ENCODE assay signal across 10 cellular contexts in genomic region chr9:96232539-96233241, GRCh38.
DNase-seq lines count a peak whose midpoint lies in the region; ATAC-seq, FAIRE-seq and TF ChIP-seq lines count a peak whose summit lies in the region.
"Had no signal": no experiment of that assay in that cellular context is flagged by ENCODE, and none has a peak within 500 bp of the region (broad histone marks: within the 10 kb centered on the region; RNA-seq: fewer than 3 reads in every experiment).

No MANE protein-coding gene starts in this region.

- POLR2A ChIA-PET in HCT116 (lab: Charles Lee) (no interaction called here), PC-3 (lab: Charles Lee; ENCODE audit: unreplicated experiment) (interaction anchor here (0.5 kb wide), 1 partner anchor 85 kb away, joined by 5 read pairs; no protein-coding TSS in a partner anchor)

- TF ChIP-seq POLR2A in HCT116 (IDR thresholded peaks at IDR 0.05; ENCODE audit: borderline replicate concordance, extremely low read depth, insufficient read depth, insufficient read length), result no peak
- TF ChIP-seq POLR2A in breast epithelium (IDR thresholded peaks at IDR 0.05), result no peak

- H3K27me3 ChIP-seq in HCT116 (ENCODE audit: insufficient read depth, low read length) (0 out of 2 replicates have a peak, but pooled peaks cover 4% of the 10 kb centered on the region), PC-3 (ENCODE audit: low read length) (no peaks in the 10 kb centered on the region), breast epithelium (peaks cover 0 to 35% of the 10 kb centered on the region in 2 donors)
- H3K27me3 ChIP-seq: SJSA1 had no signal

- BruUV-seq in HCT116 (replicated peaks; lab: Mats Ljungman, UMichigan) (no TSS peak), PC-3 (replicated peaks; lab: Mats Ljungman, UMichigan) (no TSS peak)

- CTCF ChIA-PET in HCT116 (lab: Charles Lee), result interaction anchor here (0.9 to 2.2 kb wide), 8 partner anchors 11 to 722 kb away, joined by 3 to 15 read pairs (median 3); no protein-coding TSS in a partner anchor
- CTCF ChIA-PET in PC-3 (lab: Charles Lee), result interaction anchor here (0.6 to 1.1 kb wide), 3 partner anchors 85 to 1065 kb away, joined by 3 to 8 read pairs (median 4); no protein-coding TSS in a partner anchor

- H3K4me1 ChIP-seq in HCT116 (ENCODE audit: control insufficient read depth in 1 of 2, insufficient read depth in 2 of 2, low read length in 2 of 2) (no peaks in the 10 kb centered on the region), PC-3 (ENCODE audit: insufficient read depth, low read length) (no peaks in the 10 kb centered on the region), breast epithelium (no peaks in the 10 kb centered on the region), kidney (ENCODE audit: control insufficient read depth in 1 of 2, insufficient read depth in 1 of 2, low read depth in 1 of 2, low read length in 2 of 2) (no peaks in the 10 kb centered on the region)
- H3K4me1 ChIP-seq: SJSA1 had no signal

- H3K4me2 ChIP-seq in HCT116 (ENCODE audit: low read length) (no peak overlapping the region), PC-3 (ENCODE audit: low read length) (no peak overlapping the region)

- H3K9me3 ChIP-seq in HCT116 (ENCODE audit: control insufficient read depth in 1 of 2, insufficient read depth in 1 of 2, low read depth in 1 of 2, low read length in 2 of 2), result no peaks in the 10 kb centered on the region
- no peaks in the 10 kb centered on the region for H3K9me3 ChIP-seq in PC-3 (ENCODE audit: low read length)
- H3K9me3 ChIP-seq in breast epithelium, result no peaks in the 10 kb centered on the region
- no peaks in the 10 kb centered on the region for H3K9me3 ChIP-seq in kidney (ENCODE audit: control insufficient read depth in 1 of 2, low read length in 2 of 2)
- H3K9me3 ChIP-seq: SJSA1 had no signal

- DNase-seq in COLO668 (lab: John Stamatoyannopoulos, UW; ENCODE audit: unreplicated experiment) (peak; percentile 17), HCT116 (ENCODE audit: low read depth, low spot score) (no peak), PC-3 (peak; percentile 61), breast epithelium (ENCODE audit: low spot score in 2 of 2) (no peak), kidney (peak; percentile 80), activated gamma-delta T cell (lab: John Stamatoyannopoulos, UW) (no peak)
- DNase-seq in stimulated activated CD4-positive, alpha-beta T cell treated with anti-CD3 and anti-CD28 coated beads, Interleukin-1b, Interleukin-23, amount 100 ng/mL, for 48 hours, result peak; percentile 41

- FAIRE-seq in kidney (lab: Jason Lieb, UNC), result no peak

- intact Hi-C loops in HCT116 (cut with micrococcal nuclease), result loop anchor here (1.0 kb wide), 2 partner anchors 85 to 434 kb away; no protein-coding TSS in a partner anchor
- intact Hi-C loops in PC-3 (cut with micrococcal nuclease), result loop anchor here (1.0 to 10.0 kb wide), 2 partner anchors 85 to 432 kb away; no protein-coding TSS in a partner anchor
- intact Hi-C loops in breast epithelium (cut with DNase I; ENCODE audit: low total_unique reads), result no loop called here
- intact Hi-C loops in kidney (cut with DNase I), result no loop called here

- ATAC-seq in HCT116, result peak; percentile 97
- peak; percentile 90 for ATAC-seq in PC-3
- no peak for ATAC-seq in GM18867 (IDR thresholded peaks at IDR 0.05; ENCODE audit: unreplicated experiment)

- H4K20me1 ChIP-seq in HCT116 (ENCODE audit: insufficient read depth), result no peaks in the 10 kb centered on the region
- no peaks in the 10 kb centered on the region for H4K20me1 ChIP-seq in PC-3 (ENCODE audit: low read length)

- H3K79me2 ChIP-seq in HCT116 (ENCODE audit: insufficient read depth, low read length), result no peaks in the 10 kb centered on the region
- no peaks in the 10 kb centered on the region for H3K79me2 ChIP-seq in PC-3 (ENCODE audit: low read length)

- H3K27ac ChIP-seq in HCT116 (ENCODE audit: low read depth, low read length) (no peak overlapping the region), PC-3 (ENCODE audit: low read length) (no peak overlapping the region), breast epithelium (peak overlapping the region; percentile 0 to 57), kidney (ENCODE audit: low read depth in 2 of 2, low read length in 2 of 2) (peak overlapping the region in 1 of 2 donors; percentile 6)
- H3K27ac ChIP-seq: SJSA1, skin epidermis had no signal

- peak; percentile 79 to 95 (median 93) for TF ChIP-seq CTCF in HCT116 (IDR thresholded peaks at IDR 0.05 in 2 of 3, conservative IDR thresholded peaks at IDR 0.05 in 1 of 3; ENCODE audit: borderline replicate concordance in 1 of 3, insufficient read depth in 1 of 3, low read depth in 2 of 3, low read length in 2 of 3)
- peak; percentile 85 for TF ChIP-seq CTCF in PC-3 (conservative IDR thresholded peaks at IDR 0.05; ENCODE audit: low read depth, low read length)
- TF ChIP-seq CTCF in breast epithelium (IDR thresholded peaks at IDR 0.05), result peak; percentile 7 to 56 (median 44)
- TF ChIP-seq CTCF in kidney (IDR thresholded peaks at IDR 0.05; ENCODE audit: borderline replicate concordance, extremely low read depth, insufficient read depth), result peak; percentile 82

- RAD21 ChIA-PET in HCT116 (lab: Charles Lee; ENCODE audit: low non-redundant PET in 1 of 2, low total read pairs in 2 of 2, uncharacterized antibody in 2 of 2, unreplicated experiment in 2 of 2), result interaction anchor here in 1 of 2 experiments (1.3 kb wide), 1 partner anchor 434 kb away, joined by 4 read pairs; no protein-coding TSS in a partner anchor

- H3K9me2 ChIP-seq in HCT116 (ENCODE audit: insufficient read depth), result no peaks in the 10 kb centered on the region
- no peaks in the 10 kb centered on the region for H3K9me2 ChIP-seq in PC-3 (replicated peaks; ENCODE audit: low read length)

- H3K36me3 ChIP-seq in HCT116 (ENCODE audit: control insufficient read depth in 1 of 2, insufficient read depth in 2 of 2, low read length in 2 of 2), result no peaks in the 10 kb centered on the region
- H3K36me3 ChIP-seq in PC-3 (ENCODE audit: low read depth, low read length), result no peaks in the 10 kb centered on the region
- no peaks in the 10 kb centered on the region for H3K36me3 ChIP-seq in breast epithelium
- no peaks in the 10 kb centered on the region for H3K36me3 ChIP-seq in kidney (ENCODE audit: control insufficient read depth in 1 of 2, insufficient read depth in 2 of 2, low read length in 2 of 2)
- H3K36me3 ChIP-seq: SJSA1 had no signal

- TF ChIP-seq RAD21 in HCT116 (IDR thresholded peaks at IDR 0.05; ENCODE audit: low read depth), result peak; percentile 85

- H3F3A ChIP-seq in PC-3 (ENCODE audit: low read length, unreplicated experiment), result no peaks in the 10 kb centered on the region

- no peak overlapping the region for H3K9ac ChIP-seq in HCT116 (ENCODE audit: low read length)
- H3K9ac ChIP-seq in PC-3 (ENCODE audit: low read length), result no peak overlapping the region
- H3K9ac ChIP-seq in kidney (ENCODE audit: low read length in 2 of 2), result no peak overlapping the region

- no peak overlapping the region for H3K4me3 ChIP-seq in HCT116 (replicated peaks in 1 of 2; ENCODE audit: low read depth in 1 of 2, low read length in 2 of 2)
- no peak overlapping the region for H3K4me3 ChIP-seq in PC-3 (ENCODE audit: low read length)
- H3K4me3 ChIP-seq in breast epithelium, result peak overlapping the region in 2 of 3 donors; percentile 7 to 32
- no peak overlapping the region for H3K4me3 ChIP-seq in kidney (ENCODE audit: low read length in 2 of 2)
- H3K4me3 ChIP-seq: SJSA1, skin epidermis had no signal

- H2AFZ ChIP-seq in HCT116 (ENCODE audit: low read depth, low read length, poor library complexity, severe bottlenecking) (peak overlapping the region; percentile 15), PC-3 (ENCODE audit: low read length) (no peak overlapping the region)

TF ChIP-seq in HCT116, 20 proteins besides CTCF, POLR2A, EP300 and RAD21:
- TF ChIP-seq SRF (IDR thresholded peaks at IDR 0.05; ENCODE audit: low read depth) (no peak), CBX3 (IDR thresholded peaks at IDR 0.05; ENCODE audit: low read depth) (no peak), ZFX (IDR thresholded peaks at IDR 0.05) (no peak), ZBTB33 (IDR thresholded peaks at IDR 0.05; ENCODE audit: extremely low read depth, insufficient replicate concordance, low read length) (no peak), EZH2 (IDR thresholded peaks at IDR 0.05) (no peak), TCF7L2 (IDR thresholded peaks at IDR 0.05; ENCODE audit: borderline replicate concordance, extremely low read depth, insufficient read depth, insufficient read length) (no peak), EGR1 (IDR thresholded peaks at IDR 0.05; ENCODE audit: low read depth) (no peak), JUND (IDR thresholded peaks at IDR 0.05) (no peak), SIN3A (IDR thresholded peaks at IDR 0.05; ENCODE audit: low read depth) (no peak), ELF1 (IDR thresholded peaks at IDR 0.05; ENCODE audit: borderline replicate concordance, low read depth) (no peak), CEBPB (IDR thresholded peaks at IDR 0.05; ENCODE audit: low read depth) (no peak), FOSL1 (IDR thresholded peaks at IDR 0.05; ENCODE audit: low read depth) (no peak)

Comparison
In these comparisons a context has a peak if more than half of its experiments do, and no peak if none do; other contexts are left out.
1. DNase-seq: peak in COLO668 (single experiment), PC-3 (single experiment), kidney (single experiment) and stimulated activated CD4-positive, alpha-beta T cell treated with anti-CD3 and anti-CD28 coated beads, Interleukin-1b, Interleukin-23, amount 100 ng/mL, for 48 hours (single experiment); none in HCT116 (single experiment), breast epithelium (0 of 2) and activated gamma-delta T cell (single experiment).
2. H3K27ac ChIP-seq: peak in breast epithelium (2 of 2); none in HCT116 (single experiment) and PC-3 (single experiment).
3. H3K4me3 ChIP-seq: peak in breast epithelium (2 of 3); none in HCT116 (0 of 2), PC-3 (single experiment) and kidney (0 of 2).
4. intact Hi-C loops: an anchor here in HCT116 (1.0 kb wide) and PC-3 (1.0 to 10.0 kb wide); none called in breast epithelium and kidney.
5. Peak in every context shown above with its lines, with median percentiles within 50 percentile points of each other: CTCF ChIP-seq.